In the genomic region with DNA sequence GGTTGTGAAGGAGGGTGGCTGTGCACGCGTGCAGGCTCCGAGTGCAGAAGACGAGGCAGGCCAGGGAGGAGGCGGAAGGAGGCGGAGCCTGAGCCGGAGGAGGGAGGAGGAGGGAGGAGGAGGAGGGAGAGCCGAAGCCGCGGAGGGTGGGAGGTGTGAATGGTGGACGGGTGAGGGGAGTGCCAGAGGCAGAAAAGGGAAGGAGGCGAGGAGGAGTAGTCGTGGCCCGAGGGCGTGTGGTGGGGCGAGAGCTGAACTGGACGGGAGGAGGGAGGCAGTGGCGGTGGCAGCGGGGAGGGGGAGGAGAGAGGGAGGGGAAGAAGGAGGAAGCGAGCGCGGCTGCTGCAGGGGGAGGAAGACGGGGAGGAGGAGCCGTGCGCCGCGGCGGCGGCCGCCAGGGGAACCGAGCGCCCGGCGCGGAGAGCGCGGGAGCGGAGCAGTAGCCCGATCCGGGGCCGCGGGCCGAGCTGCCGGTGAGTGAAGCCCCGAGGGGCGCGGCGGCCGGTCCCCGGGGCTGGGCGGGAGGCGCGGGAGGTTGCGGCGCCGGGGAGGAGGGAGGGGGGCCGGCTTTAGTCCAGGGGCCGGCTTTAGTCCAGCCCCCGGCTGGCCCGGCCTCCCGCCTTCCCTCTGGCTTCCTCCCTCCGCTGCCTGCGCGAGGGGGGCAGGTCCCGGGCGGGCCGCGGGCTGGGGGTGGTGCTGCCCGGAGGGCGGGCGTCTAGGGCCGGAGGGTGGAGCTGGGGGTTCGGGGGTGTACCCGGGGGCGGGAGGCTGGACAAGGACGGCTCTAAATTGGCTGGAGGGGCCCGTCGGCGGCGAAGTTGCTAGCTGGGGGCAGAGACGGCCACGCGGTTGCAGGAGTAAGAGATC, we compare ENCODE assay signal across 8 cellular contexts. TPM values are rescaled to one million over a fixed set of nuclear protein-coding genes. Genes with fewer than 3 reads are reported as not detected.
A peak's percentile ranks its signal among the peaks of the same experiment; 100 is the strongest.
DNase-seq lines count a peak whose midpoint lies in the region; ATAC-seq, FAIRE-seq and TF ChIP-seq lines count a peak whose summit lies in the region.

A gene (plus strand): TSS at position 815 of the 867 bp plus-strand sequence. CDS start 661 bp downstream, outside the sequence.

- H3K4me1 Mint-ChIP-seq in astrocyte (ENCODE audit: low read depth, unreplicated experiment) = peaks cover 13% of the 10 kb centered on the region

- H3K4me2 ChIP-seq in astrocyte (ENCODE audit: low read length) = peak within 1 kb of the TSS; percentile 94

- H3K9ac ChIP-seq in astrocyte (ENCODE audit: low read length) = peak within 1 kb of the TSS; percentile 83

- H2AFZ ChIP-seq in astrocyte (ENCODE audit: low read depth, low read length) = peak within 1 kb of the TSS; percentile 73

- H4K20me1 ChIP-seq in astrocyte (ENCODE audit: insufficient read depth, low read length) = no peaks in the 10 kb centered on the region

- H3K27ac ChIP-seq in astrocyte (ENCODE audit: low read depth, low read length) = peak within 1 kb of the TSS; percentile 50

- peaks cover 3% of the 10 kb centered on the region for H3K79me2 ChIP-seq in astrocyte (ENCODE audit: insufficient read depth, low read length)

- ATAC-seq in GM18499 (IDR thresholded peaks at IDR 0.05; ENCODE audit: insufficient read depth, unreplicated experiment) = peak; percentile 45
- ATAC-seq in HG02852 (IDR thresholded peaks at IDR 0.05; ENCODE audit: unreplicated experiment) = peak; percentile 78

- no peaks in the 10 kb centered on the region for H3K36me3 ChIP-seq in astrocyte (ENCODE audit: insufficient read depth, low read length)

- H3K4me3 Mint-ChIP-seq in astrocyte (ENCODE audit: unreplicated experiment) = peak within 1 kb of the TSS; percentile 88

- H3K36me3 Mint-ChIP-seq in astrocyte (ENCODE audit: low read depth, unreplicated experiment) = no peaks in the 10 kb centered on the region

- no peaks in the 10 kb centered on the region for H3K9me3 ChIP-seq in astrocyte (ENCODE audit: insufficient read depth, low read depth, low read length)

- no peaks in the 10 kb centered on the region for H3K27me3 ChIP-seq in astrocyte (ENCODE audit: insufficient read depth, low read length)

- no peaks in the 10 kb centered on the region for H3K9me3 Mint-ChIP-seq in astrocyte (ENCODE audit: unreplicated experiment)

- peak within 1 kb of the TSS; percentile 69 for H3K27ac Mint-ChIP-seq in astrocyte (ENCODE audit: unreplicated experiment)

- TF ChIP-seq CTCF in astrocyte (IDR thresholded peaks at IDR 0.05; ENCODE audit: insufficient read depth, low read depth, low read length) = no peak
- TF ChIP-seq CTCF in retinal pigment epithelial cell (conservative IDR thresholded peaks at IDR 0.05; ENCODE audit: low read depth, low read length) = no peak

- DNase-seq in NCI-H146 treated with DMSO at 0.1 percent for 48 hours (lab: John Stamatoyannopoulos, UW; ENCODE audit: unreplicated experiment) (peak; percentile 81), T-helper 22 cell (ENCODE audit: low read depth) (peak; percentile 71), astrocyte (ENCODE audit: low read depth) (peak; percentile 66), hippocampal formation (lab: John Stamatoyannopoulos, UW) (peak; percentile 74 to 87), retinal pigment epithelial cell (ENCODE audit: low read depth) (no peak), cortex of kidney (lab: John Stamatoyannopoulos, UW) (no peak)

- H3K4me1 ChIP-seq in astrocyte (ENCODE audit: insufficient read depth, low read length) = peaks cover 5% of the 10 kb centered on the region

- H3K27me3 Mint-ChIP-seq in astrocyte (ENCODE audit: low read depth, unreplicated experiment) = peaks cover 3% of the 10 kb centered on the region

- peak; percentile 50 for FAIRE-seq in astrocyte (lab: Jason Lieb, UNC)

- H3K4me3 ChIP-seq in astrocyte (ENCODE audit: insufficient read depth, low read depth, low read length) = peak within 1 kb of the TSS; percentile 64
- H3K4me3 ChIP-seq in retinal pigment epithelial cell (ENCODE audit: low read length) = peak within 1 kb of the TSS; percentile 59

RNA-seq across cellular contexts. Expression of the gene that starts here (rescaled TPM):
- total RNA-seq in astrocyte = 17.3 and 17.6 TPM in 2 replicates

Comparison
In these comparisons a context has a peak if more than half of its experiments do, and no peak if none do; other contexts are left out.
1. DNase-seq: peak in NCI-H146 treated with DMSO at 0.1 percent for 48 hours (single experiment), T-helper 22 cell (single experiment), astrocyte (single experiment) and hippocampal formation (2 of 2); none in retinal pigment epithelial cell (single experiment) and cortex of kidney (single experiment).